In genomic region chr6:151451950-151452749, GRCh38 we compare ENCODE assay signal across 1 cellular context.
TF ChIP-seq lines count a peak whose summit lies in the region.

TSS of gene RMND1 (minus strand) at chr6:151452126. CDS start at chr6:151445811, 6,315 bp downstream.

TF ChIP-seq in HEK293, 187 proteins besides CTCF, POLR2A, EP300 and RAD21 (continued from another document and continues in another):
- TF ChIP-seq ZNF211 (tag by site-specific recombination; IDR thresholded peaks at IDR 0.05; ENCODE audit: low read depth): no peak
- peak; percentile 91 for TF ChIP-seq SP7 (tag by site-specific recombination; IDR thresholded peaks at IDR 0.05)
- no peak for TF ChIP-seq ZNF138 (tag by site-specific recombination; IDR thresholded peaks at IDR 0.05; ENCODE audit: borderline replicate concordance)
- TF ChIP-seq MYNN (tag by site-specific recombination; IDR thresholded peaks at IDR 0.05; ENCODE audit: borderline replicate concordance): no peak; the same call in 1 of the 2 replicates
- peak; percentile 73 for TF ChIP-seq ZFP37 (tag by site-specific recombination; IDR thresholded peaks at IDR 0.05)
- no peak; the same call in 1 of the 2 replicates for TF ChIP-seq ELK4 (IDR thresholded peaks at IDR 0.05; ENCODE audit: borderline replicate concordance, low read depth, low read length)
- no peak for TF ChIP-seq ZNF830 (tag by site-specific recombination; IDR thresholded peaks at IDR 0.05; ENCODE audit: low read depth)
- TF ChIP-seq ZNF121 (tag by site-specific recombination; IDR thresholded peaks at IDR 0.05): 0 out of 2 replicates have a peak, but pooled peaks have one; percentile 14
- no peak for TF ChIP-seq ZNF747 (tag by site-specific recombination; IDR thresholded peaks at IDR 0.05)
- peak; percentile 83 for TF ChIP-seq ZBTB21 (tag by site-specific recombination; IDR thresholded peaks at IDR 0.05)
- TF ChIP-seq ZNF558 (tag by site-specific recombination; IDR thresholded peaks at IDR 0.05): peak; percentile 78
- no peak for TF ChIP-seq ZNF596 (tag by site-specific recombination; IDR thresholded peaks at IDR 0.05)
- no peak for TF ChIP-seq HIC1 (tag by site-specific recombination; IDR thresholded peaks at IDR 0.05)
- TF ChIP-seq ZNF585B (tag by site-specific recombination; IDR thresholded peaks at IDR 0.05): no peak
- TF ChIP-seq GLIS2 (tag by site-specific recombination; IDR thresholded peaks at IDR 0.05): peak; percentile 90
- peak; percentile 47; the same call in 1 of the 2 replicates for TF ChIP-seq ZNF423 (tag by site-specific recombination; IDR thresholded peaks at IDR 0.05)
- peak; percentile 70; the same call in 1 of the 2 replicates for TF ChIP-seq ZNF600 (tag by site-specific recombination; IDR thresholded peaks at IDR 0.05)
- no peak for TF ChIP-seq KLF1 (tag by site-specific recombination; IDR thresholded peaks at IDR 0.05)
- no peak for TF ChIP-seq ZNF16 (tag by site-specific recombination; IDR thresholded peaks at IDR 0.05; ENCODE audit: low read depth)
- peak; percentile 47; the same call in 1 of the 2 replicates for TF ChIP-seq ZBTB20 (tag by site-specific recombination; IDR thresholded peaks at IDR 0.05)
- TF ChIP-seq ZNF76 (tag by site-specific recombination; IDR thresholded peaks at IDR 0.05; ENCODE audit: borderline replicate concordance, low read depth): peak; percentile 91
- peak; percentile 63; the same call in 1 of the 2 replicates for TF ChIP-seq GFI1B (tag by site-specific recombination; IDR thresholded peaks at IDR 0.05)
- TF ChIP-seq ZNF768 (tag by site-specific recombination; IDR thresholded peaks at IDR 0.05): peak; percentile 41; the same call in 1 of the 2 replicates
- TF ChIP-seq ZBTB48 (tag by site-specific recombination; IDR thresholded peaks at IDR 0.05): peak; percentile 99
- peak; percentile 22; the same call in 1 of the 2 replicates for TF ChIP-seq FEZF1 (tag by site-specific recombination; IDR thresholded peaks at IDR 0.05)
- TF ChIP-seq ZNF776 (tag by site-specific recombination; IDR thresholded peaks at IDR 0.05; ENCODE audit: borderline replicate concordance): no peak
- no peak for TF ChIP-seq ZNF239 (tag by site-specific recombination; IDR thresholded peaks at IDR 0.05)
- TF ChIP-seq ZNF114 (tag by site-specific recombination; IDR thresholded peaks at IDR 0.05): no peak
- TF ChIP-seq ZNF140 (tag by site-specific recombination; IDR thresholded peaks at IDR 0.05): no peak
- TF ChIP-seq ZBTB49 (tag by site-specific recombination; IDR thresholded peaks at IDR 0.05; ENCODE audit: low read depth): no peak
- no peak for TF ChIP-seq ZNF223 (tag by site-specific recombination; IDR thresholded peaks at IDR 0.05)
- TF ChIP-seq KLF17 (tag by site-specific recombination; IDR thresholded peaks at IDR 0.05): peak; percentile 92
- TF ChIP-seq ZNF214 (tag by site-specific recombination; IDR thresholded peaks at IDR 0.05; ENCODE audit: borderline replicate concordance): no peak
- TF ChIP-seq KLF7 (tag by site-specific recombination; IDR thresholded peaks at IDR 0.05; ENCODE audit: borderline replicate concordance): no peak; the same call in 1 of the 2 replicates
- TF ChIP-seq ZFHX2 (tag by site-specific recombination; conservative IDR thresholded peaks at IDR 0.05): peak; percentile 78
- no peak for TF ChIP-seq ZFP41 (tag by site-specific recombination; IDR thresholded peaks at IDR 0.05; ENCODE audit: borderline replicate concordance)
- peak; percentile 83 for TF ChIP-seq ZNF843 (tag by site-specific recombination; IDR thresholded peaks at IDR 0.05)
- TF ChIP-seq YY1 (tag by site-specific recombination; IDR thresholded peaks at IDR 0.05): peak; percentile 78
- TF ChIP-seq ZNF664 (tag by site-specific recombination; IDR thresholded peaks at IDR 0.05): 0 out of 2 replicates have a peak, but pooled peaks have one; percentile 37
- peak; percentile 78 for TF ChIP-seq INSM2 (tag by site-specific recombination; IDR thresholded peaks at IDR 0.05)
- TF ChIP-seq ZNF514 (tag by site-specific recombination; IDR thresholded peaks at IDR 0.05): no peak
- 0 out of 2 replicates have a peak, but pooled peaks have one; percentile 76 for TF ChIP-seq HOXC10 (CRISPR knock-in tag; IDR thresholded peaks at IDR 0.05)
- TF ChIP-seq SALL2 (tag by site-specific recombination; IDR thresholded peaks at IDR 0.05; ENCODE audit: borderline replicate concordance): no peak
- TF ChIP-seq ZSCAN5A (tag by site-specific recombination; IDR thresholded peaks at IDR 0.05): peak; percentile 35; the same call in 1 of the 2 replicates
- TF ChIP-seq ZNF610 (tag by site-specific recombination; IDR thresholded peaks at IDR 0.05; ENCODE audit: borderline replicate concordance): peak; percentile 93
- no peak for TF ChIP-seq AEBP2 (tag by site-specific recombination; IDR thresholded peaks at IDR 0.05; ENCODE audit: borderline replicate concordance)
- no peak for TF ChIP-seq ZNF777 (tag by site-specific recombination; IDR thresholded peaks at IDR 0.05; ENCODE audit: borderline replicate concordance)
- TF ChIP-seq ZNF555 (tag by site-specific recombination; conservative IDR thresholded peaks at IDR 0.05): no peak
- peak; percentile 96 for TF ChIP-seq ZBTB17 (tag by site-specific recombination; IDR thresholded peaks at IDR 0.05)
- peak; percentile 97 for TF ChIP-seq SP3 (tag by site-specific recombination; IDR thresholded peaks at IDR 0.05)
- TF ChIP-seq ZNF561 (tag by site-specific recombination; IDR thresholded peaks at IDR 0.05; ENCODE audit: borderline replicate concordance): peak; percentile 77; the same call in 1 of the 2 replicates
- peak; percentile 46; the same call in 1 of the 2 replicates for TF ChIP-seq ZNF391 (tag by site-specific recombination; IDR thresholded peaks at IDR 0.05; ENCODE audit: borderline replicate concordance, low read depth)
- TF ChIP-seq ZNF311 (tag by site-specific recombination; IDR thresholded peaks at IDR 0.05; ENCODE audit: borderline replicate concordance): no peak
- no peak for TF ChIP-seq ZNF157 (tag by site-specific recombination; IDR thresholded peaks at IDR 0.05)
- no peak for TF ChIP-seq ZNF280D (tag by site-specific recombination; IDR thresholded peaks at IDR 0.05)
- no peak for TF ChIP-seq ZNF416 (tag by site-specific recombination; IDR thresholded peaks at IDR 0.05)
- 0 out of 2 replicates have a peak, but pooled peaks have one; percentile 8 for TF ChIP-seq ZNF623 (tag by site-specific recombination; IDR thresholded peaks at IDR 0.05)
- TF ChIP-seq ZNF48 (tag by site-specific recombination; IDR thresholded peaks at IDR 0.05): no peak
- peak; percentile 51; the same call in 1 of the 2 replicates for TF ChIP-seq ZSCAN23 (tag by site-specific recombination; IDR thresholded peaks at IDR 0.05)
- peak; percentile 96 for TF ChIP-seq ZNF324 (tag by site-specific recombination; IDR thresholded peaks at IDR 0.05)
